In genomic region chr14:75278422-75279152, GRCh38 we compare ENCODE assay signal across 1 cellular context.
TF ChIP-seq lines count a peak whose summit lies in the region.

Gene FOS, plus strand, starts transcription at chr14:75278828. Its CDS starts 155 bp downstream, at chr14:75278983.

TF ChIP-seq in HepG2, 621 proteins besides CTCF, POLR2A, EP300 and RAD21 (continued from another document and continues in another):
- TF ChIP-seq DDIT3 (CRISPR knock-in tag; IDR thresholded peaks at IDR 0.05) (no peak), FIP1L1 (IDR thresholded peaks at IDR 0.05; ENCODE audit: borderline replicate concordance, insufficient read depth, low read depth, low read length) (no peak), MTA1 (CRISPR knock-in tag; IDR thresholded peaks at IDR 0.05; ENCODE audit: borderline replicate concordance) (no peak), SALL2 (CRISPR knock-in tag; IDR thresholded peaks at IDR 0.05) (peak; percentile 46; the same call in 1 of the 2 replicates), ZNF720 (CRISPR knock-in tag; IDR thresholded peaks at IDR 0.05) (no peak), CAMTA2 (CRISPR knock-in tag; IDR thresholded peaks at IDR 0.05; ENCODE audit: borderline replicate concordance) (no peak), MEIS2 (CRISPR knock-in tag; IDR thresholded peaks at IDR 0.05) (peak; percentile 88), ZNF557 (CRISPR knock-in tag; IDR thresholded peaks at IDR 0.05) (no peak), NONO (IDR thresholded peaks at IDR 0.05) (no peak), NONO (CRISPR knock-in tag; conservative IDR thresholded peaks at IDR 0.05) (peak; percentile 67), ZEB1 (IDR thresholded peaks at IDR 0.05; ENCODE audit: insufficient replicate concordance, low read depth) (peak; percentile 34), NFYC (CRISPR knock-in tag; IDR thresholded peaks at IDR 0.05) (no peak), DNMT1 (CRISPR knock-in tag; IDR thresholded peaks at IDR 0.05) (no peak), TGIF2 (CRISPR knock-in tag; IDR thresholded peaks at IDR 0.05) (peak; percentile 61; the same call in 1 of the 2 replicates), RFXANK (CRISPR knock-in tag; IDR thresholded peaks at IDR 0.05) (no peak), ZNF713 (CRISPR knock-in tag; IDR thresholded peaks at IDR 0.05) (no peak), ETS1 (CRISPR knock-in tag; IDR thresholded peaks at IDR 0.05) (no peak), CHD4 (IDR thresholded peaks at IDR 0.05; ENCODE audit: borderline replicate concordance, low read length) (no peak), SMAD3 (CRISPR knock-in tag; IDR thresholded peaks at IDR 0.05) (peak; percentile 70; the same call in 1 of the 2 replicates), SRSF1 (optimal IDR thresholded peaks at IDR 0.05; ENCODE audit: low read depth, low read length) (no peak), MEF2D (CRISPR knock-in tag; IDR thresholded peaks at IDR 0.05) (peak; percentile 48; the same call in 1 of the 2 replicates), TIGD3 (CRISPR knock-in tag; IDR thresholded peaks at IDR 0.05; ENCODE audit: borderline replicate concordance) (no peak; the same call in 1 of the 2 replicates), HNRNPL (IDR thresholded peaks at IDR 0.05; ENCODE audit: low read depth, low read length) (no peak), HOXA9 (CRISPR knock-in tag; IDR thresholded peaks at IDR 0.05; ENCODE audit: borderline replicate concordance) (no peak), HNF1A (IDR thresholded peaks at IDR 0.05; ENCODE audit: low read depth) (no peak), HNF1A (CRISPR knock-in tag; IDR thresholded peaks at IDR 0.05; ENCODE audit: borderline replicate concordance) (no peak), HHEX (CRISPR knock-in tag; IDR thresholded peaks at IDR 0.05) (no peak), ZNF556 (CRISPR knock-in tag; IDR thresholded peaks at IDR 0.05; ENCODE audit: borderline replicate concordance) (no peak), HNF4G (IDR thresholded peaks at IDR 0.05; ENCODE audit: borderline replicate concordance, low read depth, low read length) (no peak), HNF4G (CRISPR knock-in tag; IDR thresholded peaks at IDR 0.05; ENCODE audit: borderline replicate concordance, low read depth) (no peak), ZNF33B (CRISPR knock-in tag; IDR thresholded peaks at IDR 0.05) (peak; percentile 88; the same call in 1 of the 2 replicates), SNAI1 (CRISPR knock-in tag; IDR thresholded peaks at IDR 0.05; ENCODE audit: borderline replicate concordance) (no peak), FUBP1 (CRISPR knock-in tag; IDR thresholded peaks at IDR 0.05; ENCODE audit: borderline replicate concordance) (0 out of 2 replicates have a peak, but pooled peaks have one; percentile 64), ZC3H4 (CRISPR knock-in tag; IDR thresholded peaks at IDR 0.05; ENCODE audit: borderline replicate concordance) (no peak), KDM4B (CRISPR knock-in tag; IDR thresholded peaks at IDR 0.05) (no peak), CEBPG (CRISPR knock-in tag; IDR thresholded peaks at IDR 0.05) (no peak), IRX3 (CRISPR knock-in tag; IDR thresholded peaks at IDR 0.05; ENCODE audit: borderline replicate concordance, low read depth) (no peak)
- TF ChIP-seq, protein P1, sequence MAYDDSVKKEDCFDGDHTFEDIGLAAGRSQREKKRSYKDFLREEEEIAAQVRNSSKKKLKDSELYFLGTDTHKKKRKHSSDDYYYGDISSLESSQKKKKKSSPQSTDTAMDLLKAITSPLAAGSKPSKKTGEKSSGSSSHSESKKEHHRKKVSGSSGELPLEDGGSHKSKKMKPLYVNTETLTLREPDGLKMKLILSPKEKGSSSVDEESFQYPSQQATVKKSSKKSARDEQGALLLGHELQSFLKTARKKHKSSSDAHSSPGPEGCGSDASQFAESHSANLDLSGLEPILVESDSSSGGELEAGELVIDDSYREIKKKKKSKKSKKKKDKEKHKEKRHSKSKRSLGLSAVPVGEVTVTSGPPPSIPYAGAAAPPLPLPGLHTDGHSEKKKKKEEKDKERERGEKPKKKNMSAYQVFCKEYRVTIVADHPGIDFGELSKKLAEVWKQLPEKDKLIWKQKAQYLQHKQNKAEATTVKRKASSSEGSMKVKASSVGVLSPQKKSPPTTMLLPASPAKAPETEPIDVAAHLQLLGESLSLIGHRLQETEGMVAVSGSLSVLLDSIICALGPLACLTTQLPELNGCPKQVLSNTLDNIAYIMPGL (CRISPR knock-in tag; IDR thresholded peaks at IDR 0.05; ENCODE audit: borderline replicate concordance in 1 of 2, low read depth in 1 of 2): peak in 1 of 2 experiments; percentile 39; a peak in 1 of 4 replicates
- TF ChIP-seq, protein P2, sequence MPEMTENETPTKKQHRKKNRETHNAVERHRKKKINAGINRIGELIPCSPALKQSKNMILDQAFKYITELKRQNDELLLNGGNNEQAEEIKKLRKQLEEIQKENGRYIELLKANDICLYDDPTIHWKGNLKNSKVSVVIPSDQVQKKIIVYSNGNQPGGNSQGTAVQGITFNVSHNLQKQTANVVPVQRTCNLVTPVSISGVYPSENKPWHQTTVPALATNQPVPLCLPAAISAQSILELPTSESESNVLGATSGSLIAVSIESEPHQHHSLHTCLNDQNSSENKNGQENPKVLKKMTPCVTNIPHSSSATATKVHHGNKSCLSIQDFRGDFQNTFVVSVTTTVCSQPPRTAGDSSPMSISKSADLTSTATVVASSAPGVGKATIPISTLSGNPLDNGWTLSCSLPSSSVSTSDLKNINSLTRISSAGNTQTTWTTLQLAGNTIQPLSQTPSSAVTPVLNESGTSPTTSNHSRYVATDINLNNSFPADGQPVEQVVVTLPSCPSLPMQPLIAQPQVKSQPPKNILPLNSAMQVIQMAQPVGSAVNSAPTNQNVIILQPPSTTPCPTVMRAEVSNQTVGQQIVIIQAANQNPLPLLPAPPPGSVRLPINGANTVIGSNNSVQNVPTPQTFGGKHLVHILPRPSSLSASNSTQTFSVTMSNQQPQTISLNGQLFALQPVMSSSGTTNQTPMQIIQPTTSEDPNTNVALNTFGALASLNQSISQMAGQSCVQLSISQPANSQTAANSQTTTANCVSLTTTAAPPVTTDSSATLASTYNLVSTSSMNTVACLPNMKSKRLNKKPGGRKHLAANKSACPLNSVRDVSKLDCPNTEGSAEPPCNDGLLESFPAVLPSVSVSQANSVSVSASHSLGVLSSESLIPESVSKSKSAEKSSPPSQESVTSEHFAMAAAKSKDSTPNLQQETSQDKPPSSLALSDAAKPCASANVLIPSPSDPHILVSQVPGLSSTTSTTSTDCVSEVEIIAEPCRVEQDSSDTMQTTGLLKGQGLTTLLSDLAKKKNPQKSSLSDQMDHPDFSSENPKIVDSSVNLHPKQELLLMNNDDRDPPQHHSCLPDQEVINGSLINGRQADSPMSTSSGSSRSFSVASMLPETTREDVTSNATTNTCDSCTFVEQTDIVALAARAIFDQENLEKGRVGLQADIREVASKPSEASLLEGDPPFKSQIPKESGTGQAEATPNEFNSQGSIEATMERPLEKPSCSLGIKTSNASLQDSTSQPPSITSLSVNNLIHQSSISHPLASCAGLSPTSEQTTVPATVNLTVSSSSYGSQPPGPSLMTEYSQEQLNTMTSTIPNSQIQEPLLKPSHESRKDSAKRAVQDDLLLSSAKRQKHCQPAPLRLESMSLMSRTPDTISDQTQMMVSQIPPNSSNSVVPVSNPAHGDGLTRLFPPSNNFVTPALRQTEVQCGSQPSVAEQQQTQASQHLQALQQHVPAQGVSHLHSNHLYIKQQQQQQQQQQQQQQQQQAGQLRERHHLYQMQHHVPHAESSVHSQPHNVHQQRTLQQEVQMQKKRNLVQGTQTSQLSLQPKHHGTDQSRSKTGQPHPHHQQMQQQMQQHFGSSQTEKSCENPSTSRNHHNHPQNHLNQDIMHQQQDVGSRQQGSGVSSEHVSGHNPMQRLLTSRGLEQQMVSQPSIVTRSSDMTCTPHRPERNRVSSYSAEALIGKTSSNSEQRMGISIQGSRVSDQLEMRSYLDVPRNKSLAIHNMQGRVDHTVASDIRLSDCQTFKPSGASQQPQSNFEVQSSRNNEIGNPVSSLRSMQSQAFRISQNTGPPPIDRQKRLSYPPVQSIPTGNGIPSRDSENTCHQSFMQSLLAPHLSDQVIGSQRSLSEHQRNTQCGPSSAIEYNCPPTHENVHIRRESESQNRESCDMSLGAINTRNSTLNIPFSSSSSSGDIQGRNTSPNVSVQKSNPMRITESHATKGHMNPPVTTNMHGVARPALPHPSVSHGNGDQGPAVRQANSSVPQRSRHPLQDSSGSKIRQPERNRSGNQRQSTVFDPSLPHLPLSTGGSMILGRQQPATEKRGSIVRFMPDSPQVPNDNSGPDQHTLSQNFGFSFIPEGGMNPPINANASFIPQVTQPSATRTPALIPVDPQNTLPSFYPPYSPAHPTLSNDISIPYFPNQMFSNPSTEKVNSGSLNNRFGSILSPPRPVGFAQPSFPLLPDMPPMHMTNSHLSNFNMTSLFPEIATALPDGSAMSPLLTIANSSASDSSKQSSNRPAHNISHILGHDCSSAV (CRISPR knock-in tag; IDR thresholded peaks at IDR 0.05; ENCODE audit: borderline replicate concordance): peak; percentile 36; the same call in 1 of the 2 replicates
- TF ChIP-seq, protein P3, sequence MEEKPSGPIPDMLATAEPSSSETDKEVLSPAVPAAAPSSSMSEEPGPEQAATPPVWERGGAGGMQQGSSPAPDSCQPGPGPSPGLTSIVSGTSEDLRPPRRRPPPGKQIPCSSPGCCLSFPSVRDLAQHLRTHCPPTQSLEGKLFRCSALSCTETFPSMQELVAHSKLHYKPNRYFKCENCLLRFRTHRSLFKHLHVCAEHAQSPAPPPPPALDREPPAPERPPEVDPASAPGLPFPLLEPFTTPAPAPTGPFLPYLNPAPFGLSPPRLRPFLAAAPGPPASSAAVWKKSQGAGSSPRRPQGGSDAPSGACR (CRISPR knock-in tag; IDR thresholded peaks at IDR 0.05): no peak
- TF ChIP-seq, protein P4, sequence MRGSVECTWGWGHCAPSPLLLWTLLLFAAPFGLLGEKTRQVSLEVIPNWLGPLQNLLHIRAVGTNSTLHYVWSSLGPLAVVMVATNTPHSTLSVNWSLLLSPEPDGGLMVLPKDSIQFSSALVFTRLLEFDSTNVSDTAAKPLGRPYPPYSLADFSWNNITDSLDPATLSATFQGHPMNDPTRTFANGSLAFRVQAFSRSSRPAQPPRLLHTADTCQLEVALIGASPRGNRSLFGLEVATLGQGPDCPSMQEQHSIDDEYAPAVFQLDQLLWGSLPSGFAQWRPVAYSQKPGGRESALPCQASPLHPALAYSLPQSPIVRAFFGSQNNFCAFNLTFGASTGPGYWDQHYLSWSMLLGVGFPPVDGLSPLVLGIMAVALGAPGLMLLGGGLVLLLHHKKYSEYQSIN (CRISPR knock-in tag; IDR thresholded peaks at IDR 0.05; ENCODE audit: borderline replicate concordance): no peak
